Comparison of ENCODE assay signal across 11 cellular contexts in the genomic region with DNA sequence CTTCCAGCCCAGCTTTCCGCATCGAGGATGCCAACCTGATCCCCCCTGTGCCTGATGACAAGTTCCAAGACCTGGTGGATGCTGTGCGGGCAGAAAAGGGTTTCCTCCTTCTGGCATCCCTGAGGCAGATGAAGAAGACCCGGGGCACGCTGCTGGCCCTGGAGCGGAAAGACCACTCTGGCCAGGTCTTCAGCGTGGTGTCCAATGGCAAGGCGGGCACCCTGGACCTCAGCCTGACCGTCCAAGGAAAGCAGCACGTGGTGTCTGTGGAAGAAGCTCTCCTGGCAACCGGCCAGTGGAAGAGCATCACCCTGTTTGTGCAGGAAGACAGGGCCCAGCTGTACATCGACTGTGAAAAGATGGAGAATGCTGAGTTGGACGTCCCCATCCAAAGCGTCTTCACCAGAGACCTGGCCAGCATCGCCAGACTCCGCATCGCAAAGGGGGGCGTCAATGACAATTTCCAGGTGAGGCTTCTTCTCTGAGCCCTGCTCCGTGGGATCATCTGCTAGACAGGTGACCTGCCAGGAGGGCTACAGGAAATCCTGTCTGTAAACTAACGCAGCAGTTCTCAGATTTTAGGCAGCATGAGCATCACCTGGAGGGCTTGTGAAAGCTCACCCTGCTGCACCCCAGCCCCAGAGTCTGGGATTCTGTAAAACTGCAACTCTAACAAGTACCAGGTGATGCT. TPM values are rescaled to one million over a fixed set of nuclear protein-coding genes. Genes with fewer than 3 reads are reported as not detected.
A peak's percentile ranks its signal among the peaks of the same experiment; 100 is the strongest.
DNase-seq lines count a peak whose midpoint lies in the region; ATAC-seq and TF ChIP-seq lines count a peak whose summit lies in the region.
"Had no signal": no experiment of that assay in that cellular context is flagged by ENCODE, and none has a peak within 500 bp of the region (broad histone marks: within the 10 kb centered on the region; RNA-seq: fewer than 3 reads in every experiment).

No MANE protein-coding gene starts in this region.

- H3K4me2 ChIP-seq in fibroblast of lung (ENCODE audit: extremely low read depth, insufficient read depth, low read length): peak overlapping the region; percentile 86

- H3K9ac ChIP-seq in fibroblast of lung (ENCODE audit: insufficient read depth, low read length): peak overlapping the region; percentile 90

- peaks cover 32% of the 10 kb centered on the region for H3K36me3 ChIP-seq in SJCRH30
- peaks cover 36% of the 10 kb centered on the region for H3K36me3 ChIP-seq in fibroblast of lung (ENCODE audit: control insufficient read depth, insufficient read depth, low read length)

- ATAC-seq in HG03342 (IDR thresholded peaks at IDR 0.05; ENCODE audit: unreplicated experiment): no peak

- no peak overlapping the region for H2AFZ ChIP-seq in fibroblast of lung (ENCODE audit: low read length)

- DNase-seq in SJCRH30 (no peak), fibroblast of lung (ENCODE audit: low read depth in 2 of 2) (peak; percentile 29 to 57), myocyte (ENCODE audit: low read depth) (peak; percentile 82), amniotic stem cell (lab: John Stamatoyannopoulos, UW) (no peak), NCI-H187 treated with DMSO at 0.1 percent for 48 hours (lab: John Stamatoyannopoulos, UW) (no peak)
- no peak for DNase-seq in activated CD4-positive, CD25-positive, alpha-beta regulatory T cell treated with anti-CD3 and anti-CD28 coated beads, Interleukin-2, amount 50 U/mL, for 72 hours
- DNase-seq: activated naive CD8-positive, alpha-beta T cell treated with anti-CD3 and anti-CD28 coated beads, Interleukin-2, amount 10 ng/mL, durations not matched to agents 7 days and 5 days; CD4-positive, CD25-positive, alpha-beta regulatory T cell had no signal

- no peak for TF ChIP-seq CTCF in 22Rv1 (IDR thresholded peaks at IDR 0.05)
- TF ChIP-seq CTCF in fibroblast of lung (conservative IDR thresholded peaks at IDR 0.05 in 1 of 2, IDR thresholded peaks at IDR 0.05 in 1 of 2; ENCODE audit: low read depth in 1 of 2, low read length in 2 of 2): no peak

- peaks cover 10% of the 10 kb centered on the region for H4K20me1 ChIP-seq in fibroblast of lung (ENCODE audit: control insufficient read depth, extremely low read depth, insufficient read depth, low read length)

- H3K4me1 ChIP-seq in SJCRH30 (peaks cover 11% of the 10 kb centered on the region), fibroblast of lung (ENCODE audit: control insufficient read depth, extremely low read depth, insufficient read depth, low read length) (peaks cover 17% of the 10 kb centered on the region)

- peak overlapping the region; percentile 74 for H3K27ac ChIP-seq in 22Rv1
- H3K27ac ChIP-seq in SJCRH30: no peak overlapping the region
- peak overlapping the region; percentile 97 for H3K27ac ChIP-seq in fibroblast of lung (ENCODE audit: insufficient read depth, low read length)
- H3K27ac ChIP-seq: SK-N-MC had no signal

- no peaks in the 10 kb centered on the region for H3K9me3 ChIP-seq in SJCRH30 (replicated peaks)
- H3K9me3 ChIP-seq in fibroblast of lung (ENCODE audit: control insufficient read depth, insufficient read depth, low read depth, low read length): no peaks in the 10 kb centered on the region

- H3K4me3 ChIP-seq in SJCRH30 (peak overlapping the region; percentile 71), fibroblast of lung (replicated peaks in 1 of 4; ENCODE audit: control extremely low read depth in 1 of 4, insufficient read depth in 1 of 4, low read depth in 3 of 4, low read length in 4 of 4) (peak overlapping the region; percentile 73 to 96 (median 84))
- H3K4me3 ChIP-seq: SK-N-MC had no signal

- no peaks in the 10 kb centered on the region for H3K27me3 ChIP-seq in SJCRH30
- H3K27me3 ChIP-seq in fibroblast of lung (ENCODE audit: control insufficient read depth, insufficient read depth, low read length): no peaks in the 10 kb centered on the region

- peaks cover 61% of the 10 kb centered on the region for H3K79me2 ChIP-seq in fibroblast of lung (ENCODE audit: control insufficient read depth, insufficient read depth, low read length)

RNA-seq across cellular contexts. Expression of a gene that starts 1.6 kb away (rescaled TPM):
- 24.3 and 24.4 TPM in 2 replicates for total RNA-seq in SJCRH30 (2014; rRNA removed; shearing (Covaris generic))
- total RNA-seq in fibroblast of lung (631 and 1,745 TPM in 2 replicates), myocyte (1,149 and 1,987 TPM in 2 replicates)
- polyA plus RNA-seq in fibroblast of lung: 533 and 1,512 TPM in 2 replicates
- 619 and 1,936 TPM in 2 replicates for polyA plus RNA-seq in fibroblast of lung (2012)
- polyA minus RNA-seq in fibroblast of lung (ENCODE audit: low replicate concordance): 5,982 and 9,421 TPM in 2 replicates
- polyA plus RNA-seq in myocyte (2012): 2,462 TPM

Comparison
In these comparisons a context has a peak if more than half of its experiments do, and no peak if none do; other contexts are left out.
1. DNase-seq: peak in fibroblast of lung (2 of 2) and myocyte (single experiment); none in SJCRH30 (0 of 2), amniotic stem cell (single experiment), activated CD4-positive, CD25-positive, alpha-beta regulatory T cell treated with anti-CD3 and anti-CD28 coated beads, Interleukin-2, amount 50 U/mL, for 72 hours (single experiment) and NCI-H187 treated with DMSO at 0.1 percent for 48 hours (single experiment).
2. RNA of a gene that starts 1.6 kb away (total RNA-seq): 631 to 1,745 TPM in fibroblast of lung and 1,149 to 1,987 TPM in myocyte; 24.3 to 24.4 TPM in SJCRH30; every median in the first group is over 10 times any median in the second.